10 cellular contexts compared by ENCODE assay signal in genomic region chr7:3754488-3755365, GRCh38.
A peak's percentile ranks its signal among the peaks of the same experiment; 100 is the strongest.
DNase-seq lines count a peak whose midpoint lies in the region; ATAC-seq, FAIRE-seq and TF ChIP-seq lines count a peak whose summit lies in the region.
"Had no signal": no experiment of that assay in that cellular context is flagged by ENCODE, and none has a peak within 500 bp of the region (broad histone marks: within the 10 kb centered on the region; RNA-seq: fewer than 3 reads in every experiment).

No MANE protein-coding gene starts in this region.

- peaks cover 6% of the 10 kb centered on the region for H3K9me3 Mint-ChIP-seq in T-helper 2 cell treated with Interferon-gamma antibody and Interleukin-4, amounts not matched to agents 5 μg/mL and 100 μg/mL, for 36 hours

- H3K36me3 ChIP-seq in HUES64 (ENCODE audit: insufficient read depth, low read length) (no peaks in the 10 kb centered on the region), Peyer's patch (no peaks in the 10 kb centered on the region)

- 65% methylated on average over 16 of the region's 16 CpGs for WGBS in HUES64

- TF ChIP-seq POLR2A in Peyer's patch (IDR thresholded peaks at IDR 0.05), result no peak

- H3K4me3 Mint-ChIP-seq in T-helper 2 cell treated with Interferon-gamma antibody and Interleukin-4, amounts not matched to agents 5 μg/mL and 100 μg/mL, for 36 hours, result no peak overlapping the region

- DNase-seq in Peyer's patch, result no peak
- peak; percentile 17 for DNase-seq in frontal cortex (ENCODE audit: low spot score in 2 of 2)
- peak; percentile 91 for DNase-seq in putamen (ENCODE audit: low spot score)
- DNase-seq in HK-2 (ENCODE audit: unreplicated experiment), result no peak
- no peak for DNase-seq in T-helper 2 cell treated with Interferon-gamma antibody and Interleukin-4, amounts not matched to agents 5 μg/mL and 100 μg/mL, for 36 hours (ENCODE audit: low spot score)
- no peak for DNase-seq in NCI-H187 (lab: John Stamatoyannopoulos, UW)
- DNase-seq: activated CD4-positive, alpha-beta T cell treated with anti-CD3 and anti-CD28 coated beads for 4 hours; stimulated activated CD8-positive, alpha-beta memory T cell treated with anti-CD3 and anti-CD28 coated beads, Interleukin-4, amount 100 ng/mL, for 48 hours had no signal

- H3K27ac ChIP-seq in HUES64 (ENCODE audit: low read depth, low read length) (peak overlapping the region; percentile 50; the same call in 1 of the 2 replicates), Peyer's patch (peak overlapping the region; percentile 9 to 40 (median 25))

- no peaks in the 10 kb centered on the region for H3K27me3 ChIP-seq in HUES64 (ENCODE audit: insufficient read depth, low read length)
- no peaks in the 10 kb centered on the region for H3K27me3 ChIP-seq in Peyer's patch

- H3K4me1 ChIP-seq in HUES64 (ENCODE audit: insufficient read depth, low read length) (peaks cover 14% of the 10 kb centered on the region), Peyer's patch (no peaks in the 10 kb centered on the region)

- no peaks in the 10 kb centered on the region for H3K4me1 Mint-ChIP-seq in T-helper 2 cell treated with Interferon-gamma antibody and Interleukin-4, amounts not matched to agents 5 μg/mL and 100 μg/mL, for 36 hours (ENCODE audit: low read depth)

- no peaks in the 10 kb centered on the region for H3K9me3 ChIP-seq in HUES64 (ENCODE audit: insufficient read depth, low read depth, low read length)
- no peaks in the 10 kb centered on the region for H3K9me3 ChIP-seq in Peyer's patch

- no peaks in the 10 kb centered on the region for H3K36me3 Mint-ChIP-seq in T-helper 2 cell treated with Interferon-gamma antibody and Interleukin-4, amounts not matched to agents 5 μg/mL and 100 μg/mL, for 36 hours (ENCODE audit: low read depth)

- no peak for TF ChIP-seq CTCF in Peyer's patch (IDR thresholded peaks at IDR 0.05)

- H3K27ac Mint-ChIP-seq in T-helper 2 cell treated with Interferon-gamma antibody and Interleukin-4, amounts not matched to agents 5 μg/mL and 100 μg/mL, for 36 hours, result no peak overlapping the region

- H3K27me3 Mint-ChIP-seq in T-helper 2 cell treated with Interferon-gamma antibody and Interleukin-4, amounts not matched to agents 5 μg/mL and 100 μg/mL, for 36 hours (ENCODE audit: low read depth), result no peaks in the 10 kb centered on the region

- H3K4me3 ChIP-seq in HUES64 (ENCODE audit: low read length) (no peak overlapping the region), Peyer's patch (no peak overlapping the region)

- FAIRE-seq in frontal cortex (lab: Jason Lieb, UNC), result no peak

- H3K9ac ChIP-seq in HUES64 (ENCODE audit: low read depth, low read length), result no peak overlapping the region

- no peak for ATAC-seq in HG02610 (IDR thresholded peaks at IDR 0.05; ENCODE audit: unreplicated experiment)

Comparison
In these comparisons a context has a peak if more than half of its experiments do, and no peak if none do; other contexts are left out.
1. DNase-seq: peak in frontal cortex (2 of 2) and putamen (single experiment); none in Peyer's patch (0 of 3), HK-2 (single experiment), T-helper 2 cell treated with Interferon-gamma antibody and Interleukin-4, amounts not matched to agents 5 μg/mL and 100 μg/mL, for 36 hours (single experiment) and NCI-H187 (0 of 2).